Comparison of ENCODE assay signal across 8 cellular contexts in the genomic region with DNA sequence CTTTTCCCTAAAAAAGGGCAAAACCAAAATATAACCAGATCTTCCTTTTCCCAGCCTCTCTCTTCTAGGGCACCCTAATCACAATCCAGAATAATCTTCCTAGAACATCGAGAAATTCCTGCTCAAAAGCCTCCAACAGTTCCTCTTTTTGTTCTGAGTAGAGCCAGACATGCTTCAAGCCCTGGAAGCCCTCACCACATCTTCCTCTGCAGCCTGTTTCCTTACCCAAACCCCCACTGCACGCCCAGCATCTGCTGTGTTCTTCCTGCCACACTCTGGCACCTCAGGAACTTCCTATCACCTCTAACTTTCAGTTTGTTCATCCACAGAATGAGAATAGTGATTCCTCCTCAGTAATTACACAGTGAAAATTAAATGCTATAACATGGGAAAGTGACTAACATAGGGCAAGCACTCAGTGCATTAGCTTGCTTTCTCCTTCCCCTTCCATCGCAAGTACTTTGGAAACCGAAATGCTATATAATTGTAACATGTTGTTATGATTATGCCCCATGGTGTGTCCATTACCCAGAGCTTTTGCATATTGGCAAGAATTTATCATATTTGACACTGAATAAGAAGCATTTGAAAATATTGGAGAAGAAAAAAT. TPM values are rescaled to one million over a fixed set of nuclear protein-coding genes. Genes with fewer than 3 reads are reported as not detected.
A peak's percentile ranks its signal among the peaks of the same experiment; 100 is the strongest.
DNase-seq lines count a peak whose midpoint lies in the region; ATAC-seq, FAIRE-seq and TF ChIP-seq lines count a peak whose summit lies in the region.

No MANE protein-coding gene starts in this region.

- no peaks in the 10 kb centered on the region for H3K79me1 ChIP-seq in mesendoderm (ENCODE audit: low read length)

- H3K4me1 ChIP-seq in mesendoderm (ENCODE audit: control insufficient read depth, low read depth, low read length) = no peaks in the 10 kb centered on the region

- H3K23ac ChIP-seq in mesendoderm (ENCODE audit: low read length) = no peak overlapping the region

- H3K4me3 ChIP-seq in mesendoderm (ENCODE audit: low read length) = no peak overlapping the region

- H4K8ac ChIP-seq in mesendoderm (ENCODE audit: low read depth, low read length) = no peak overlapping the region

- H3K4me3 Mint-ChIP-seq in neural crest cell = no peak overlapping the region

- H2AK5ac ChIP-seq in mesendoderm (ENCODE audit: low read length) = no peak overlapping the region

- H4K5ac ChIP-seq in mesendoderm (ENCODE audit: low read length) = no peak overlapping the region

- H2BK5ac ChIP-seq in mesendoderm (ENCODE audit: low read length) = no peak overlapping the region

- H3K36me3 Mint-ChIP-seq in neural crest cell (ENCODE audit: low read depth) = no peaks in the 10 kb centered on the region

- H3K18ac ChIP-seq in mesendoderm (ENCODE audit: low read length) = no peak overlapping the region

- no peak overlapping the region for H3K27ac ChIP-seq in mesendoderm (ENCODE audit: low read depth, low read length)

- WGBS in mesendoderm (ENCODE audit: extremely low coverage, insufficient coverage, low lambda C conversion rate) = no CpG with 5 or more reads among the region's 4 CpGs

- no peak overlapping the region for H3K56ac ChIP-seq in mesendoderm (ENCODE audit: low read length)

- no peaks in the 10 kb centered on the region for H3K9me3 Mint-ChIP-seq in neural crest cell

- no peak overlapping the region for H3K4ac ChIP-seq in mesendoderm (ENCODE audit: low read depth, low read length)

- H3K4me1 Mint-ChIP-seq in neural crest cell = peaks cover 12% of the 10 kb centered on the region

- TF ChIP-seq CTCF in neural crest cell (conservative IDR thresholded peaks at IDR 0.05) = no peak

- H3K27ac Mint-ChIP-seq in neural crest cell (ENCODE audit: unreplicated experiment) = peak overlapping the region; percentile 25

- no peaks in the 10 kb centered on the region for H3K36me3 ChIP-seq in mesendoderm (ENCODE audit: control insufficient read depth, insufficient read depth, low read length)

- H2BK120ac ChIP-seq in mesendoderm (ENCODE audit: low read depth, low read length) = no peak overlapping the region

- no peak overlapping the region for H3K9ac ChIP-seq in mesendoderm (ENCODE audit: low read length)

- no peaks in the 10 kb centered on the region for H3K79me2 ChIP-seq in mesendoderm (ENCODE audit: control insufficient read depth, insufficient read depth, low read length)

- H2BK15ac ChIP-seq in mesendoderm (replicated peaks; ENCODE audit: low read depth) = no peak overlapping the region

- peak; percentile 17 for ATAC-seq in GM18870 (IDR thresholded peaks at IDR 0.05; ENCODE audit: unreplicated experiment)
- ATAC-seq in HG03108 (IDR thresholded peaks at IDR 0.05; ENCODE audit: unreplicated experiment) = peak; percentile 24

- no peaks in the 10 kb centered on the region for H3K27me3 Mint-ChIP-seq in neural crest cell (ENCODE audit: low read depth)

- no peak overlapping the region for H3K4me2 ChIP-seq in mesendoderm (ENCODE audit: low read length)

- no peak for TF ChIP-seq POLR2A in GM12892 (IDR thresholded peaks at IDR 0.05; ENCODE audit: low read depth, low read length)

- FAIRE-seq in GM12892 (lab: Jason Lieb, UNC) = no peak

- peak; percentile 61 for DNase-seq in activated CD4-positive, alpha-beta T cell treated with anti-CD3 and anti-CD28 coated beads for 48 hours
- DNase-seq in neural crest cell (ENCODE audit: low read depth, low spot score) = no peak
- no peak for DNase-seq in NCI-H2227 treated with DMSO at 0.1 percent for 48 hours (lab: John Stamatoyannopoulos, UW)
- no peak for DNase-seq in DMS53 treated with DMSO at 0.1 percent for 48 hours (lab: John Stamatoyannopoulos, UW; ENCODE audit: unreplicated experiment)
- no peak for DNase-seq in mesendoderm
- no peak for DNase-seq in GM12892 (ENCODE audit: insufficient read length)

- H3K27me3 ChIP-seq in mesendoderm (ENCODE audit: insufficient read depth, low read length, poor library complexity) = no peaks in the 10 kb centered on the region

RNA-seq across cellular contexts. Expression of gene C6orf89, which starts 26.3 kb away (rescaled TPM):
- total RNA-seq in neural crest cell = 29.0 and 32.3 TPM in 2 replicates
- polyA plus RNA-seq in mesendoderm (2013, experiment 1 of 2) = 7.4 TPM
- polyA plus RNA-seq in mesendoderm (2013, experiment 2 of 2) = 7.1 TPM
- polyA plus RNA-seq in GM12892 (2012; ENCODE audit: missing spikeins) = 15.6 TPM

RNA-seq across cellular contexts. Expression of gene PPIL1, which starts 37.4 kb away (rescaled TPM):
- total RNA-seq in neural crest cell = 82.8 and 84.9 TPM in 2 replicates
- polyA plus RNA-seq in mesendoderm (2013, experiment 1 of 2) = 105 TPM
- 104 TPM for polyA plus RNA-seq in mesendoderm (2013, experiment 2 of 2)
- polyA plus RNA-seq in GM12892 (2012; ENCODE audit: missing spikeins) = 43.6 TPM

RNA-seq across cellular contexts. Expression of gene PI16, which starts 42.5 kb away (rescaled TPM):
- not detected in 2 replicates for total RNA-seq in neural crest cell
- polyA plus RNA-seq in mesendoderm (2013, experiment 1 of 2) = not detected
- not detected for polyA plus RNA-seq in mesendoderm (2013, experiment 2 of 2)
- polyA plus RNA-seq in GM12892 (2012; ENCODE audit: missing spikeins) = 0.11 TPM
